Comparison of ENCODE assay signal across 26 cellular contexts in genomic region chr7:34825221-34825620, GRCh38.
"Had no signal": no experiment of that assay in that cellular context is flagged by ENCODE, and none has a peak within 500 bp of the region (broad histone marks: within the 10 kb centered on the region; RNA-seq: fewer than 3 reads in every experiment).

No MANE protein-coding gene starts in this region.

- H3K4me1 ChIP-seq: gastrocnemius medialis, testis, transverse colon, uterus had no signal

- H3K27ac ChIP-seq: gastrocnemius medialis, testis, transverse colon, uterus, WERI-Rb-1 had no signal

- H3K27me3 ChIP-seq: gastrocnemius medialis, testis, transverse colon, uterus had no signal

- H3K27ac Mint-ChIP-seq: activated CD4-positive, alpha-beta memory T cell treated with anti-CD3 and anti-CD28 coated beads, Interleukin-2, amount 10 ng/mL, durations not matched to agents 7 days and 5 days; activated CD4-positive, alpha-beta T cell treated with anti-CD3 and anti-CD28 coated beads, Interleukin-2, amount 10 ng/mL, durations not matched to agents 7 days and 5 days; activated naive CD4-positive, alpha-beta T cell treated with anti-CD3 and anti-CD28 coated beads, Interleukin-2, amount 50 U/mL, for 24 hours; activated T-helper 2 cell treated with anti-CD3 and anti-CD28 coated beads, Interferon-gamma antibody, Interleukin-2, Interleukin-4, amounts not matched to agents 10 μg/mL and 5 μg/mL and 100 μg/mL, durations not matched to agents 14 hours and 24 hours and 36 hours; naive thymus-derived CD4-positive, alpha-beta T cell; T-helper 1 cell treated with Interleukin-12 subunit alpha and Interleukin-12 subunit beta and Interleukin-4 antibody, amounts not matched to agents 30 μg/mL and 1 μg/mL, for 36 hours had no signal

- H3K36me3 Mint-ChIP-seq: activated naive CD4-positive, alpha-beta T cell treated with anti-CD3 and anti-CD28 coated beads, Interleukin-2, amount 50 U/mL, for 24 hours; naive thymus-derived CD4-positive, alpha-beta T cell had no signal

- H3K9me3 Mint-ChIP-seq: activated CD4-positive, alpha-beta memory T cell treated with anti-CD3 and anti-CD28 coated beads, Interleukin-2, amount 10 ng/mL, durations not matched to agents 7 days and 5 days; activated CD4-positive, alpha-beta T cell treated with anti-CD3 and anti-CD28 coated beads, Interleukin-2, amount 10 ng/mL, durations not matched to agents 7 days and 5 days; activated naive CD4-positive, alpha-beta T cell treated with anti-CD3 and anti-CD28 coated beads, Interleukin-2, amount 50 U/mL, for 24 hours; activated T-cell treated with anti-CD3 and anti-CD28 coated beads, Interleukin-2, amount 50 U/mL, for 4 hours; activated T-helper 2 cell treated with anti-CD3 and anti-CD28 coated beads, Interferon-gamma antibody, Interleukin-2, Interleukin-4, amounts not matched to agents 10 μg/mL and 5 μg/mL and 100 μg/mL, durations not matched to agents 14 hours and 24 hours and 36 hours; T-helper 1 cell treated with Interleukin-12 subunit alpha and Interleukin-12 subunit beta and Interleukin-4 antibody, amounts not matched to agents 30 μg/mL and 1 μg/mL, for 36 hours had no signal

- H3K36me3 ChIP-seq: gastrocnemius medialis, transverse colon, uterus, WERI-Rb-1 had no signal

- DNase-seq: activated CD4-positive, alpha-beta memory T cell treated with anti-CD3 and anti-CD28 coated beads, Interleukin-2, amount 10 ng/mL, durations not matched to agents 7 days and 5 days; activated CD4-positive, alpha-beta T cell treated with anti-CD3 and anti-CD28 coated beads, Interleukin-2, amount 10 ng/mL, durations not matched to agents 7 days and 5 days; activated T-cell treated with anti-CD3 and anti-CD28 coated beads, Interleukin-2, amount 50 U/mL, for 4 hours; anterior cingulate cortex; effector CD8-positive, alpha-beta T cell; gastrocnemius medialis; glutamatergic neuron; left colon; midbrain; naive thymus-derived CD4-positive, alpha-beta T cell; right cardiac atrium; stimulated activated CD4-positive, alpha-beta T cell treated with anti-CD3 and anti-CD28 coated beads, Interleukin-15, amount 100 ng/mL, for 24 hours; stimulated activated CD4-positive, alpha-beta T cell treated with anti-CD3 and anti-CD28 coated beads, Interleukin-2, amount 100 ng/mL, for 24 hours; stimulated activated naive CD4-positive, alpha-beta T cell; T1000; testis; transverse colon; uterus; WERI-Rb-1 had no signal

- ATAC-seq: activated CD4-positive, CD25-positive, alpha-beta regulatory T cell treated with anti-CD3 and anti-CD28 coated beads, Interleukin-2, amount 50 U/mL, for 24 hours; activated T-cell treated with anti-CD3 and anti-CD28 coated beads, Interleukin-2, amount 50 U/mL, for 4 hours; gastrocnemius medialis; left colon; naive thymus-derived CD4-positive, alpha-beta T cell; right cardiac atrium had no signal

- H3K4me1 Mint-ChIP-seq: activated CD4-positive, alpha-beta memory T cell treated with anti-CD3 and anti-CD28 coated beads, Interleukin-2, amount 10 ng/mL, durations not matched to agents 7 days and 5 days; activated CD4-positive, alpha-beta T cell treated with anti-CD3 and anti-CD28 coated beads, Interleukin-2, amount 10 ng/mL, durations not matched to agents 7 days and 5 days; activated naive CD4-positive, alpha-beta T cell treated with anti-CD3 and anti-CD28 coated beads, Interleukin-2, amount 50 U/mL, for 24 hours had no signal

- H3K27me3 Mint-ChIP-seq: activated CD4-positive, alpha-beta T cell treated with anti-CD3 and anti-CD28 coated beads, Interleukin-2, amount 10 ng/mL, durations not matched to agents 7 days and 5 days; activated naive CD4-positive, alpha-beta T cell treated with anti-CD3 and anti-CD28 coated beads, Interleukin-2, amount 50 U/mL, for 24 hours had no signal

- H3K9me3 ChIP-seq: gastrocnemius medialis, testis, transverse colon, uterus had no signal

- H3K4me3 Mint-ChIP-seq: activated CD4-positive, alpha-beta memory T cell treated with anti-CD3 and anti-CD28 coated beads, Interleukin-2, amount 10 ng/mL, durations not matched to agents 7 days and 5 days; activated CD4-positive, alpha-beta T cell treated with anti-CD3 and anti-CD28 coated beads, Interleukin-2, amount 10 ng/mL, durations not matched to agents 7 days and 5 days; activated naive CD4-positive, alpha-beta T cell treated with anti-CD3 and anti-CD28 coated beads, Interleukin-2, amount 50 U/mL, for 24 hours; activated T-cell treated with anti-CD3 and anti-CD28 coated beads, Interleukin-2, amount 50 U/mL, for 4 hours; naive thymus-derived CD4-positive, alpha-beta T cell; T-helper 1 cell treated with Interleukin-12 subunit alpha and Interleukin-12 subunit beta and Interleukin-4 antibody, amounts not matched to agents 30 μg/mL and 1 μg/mL, for 36 hours had no signal

- H3K4me3 ChIP-seq: gastrocnemius medialis, testis, transverse colon, uterus had no signal

- FAIRE-seq: colon, endometrium, islet of Langerhans had no signal
